In genomic region chr3:119469378-119470189, GRCh38 we compare ENCODE assay signal across 8 cellular contexts. TPM values are rescaled to one million over a fixed set of nuclear protein-coding genes. Genes with fewer than 3 reads are reported as not detected.
DNase-seq lines count a peak whose midpoint lies in the region; ATAC-seq, FAIRE-seq and TF ChIP-seq lines count a peak whose summit lies in the region.

No MANE protein-coding gene starts in this region.

- H3K36me3 ChIP-seq in SJSA1 = peaks cover 4% of the 10 kb centered on the region; the same call in 1 of the 2 replicates
- H3K36me3 ChIP-seq in endothelial cell of umbilical vein (ENCODE audit: control insufficient read depth in 2 of 2, extremely low read depth in 1 of 2, insufficient read depth in 2 of 2, low read length in 2 of 2) = no peaks in the 10 kb centered on the region

- H3K9me3 Mint-ChIP-seq in naive B cell = no peaks in the 10 kb centered on the region

- H3K4me3 ChIP-seq in SJSA1 (peak overlapping the region; percentile 72), endothelial cell of umbilical vein (replicated peaks in 1 of 3; ENCODE audit: insufficient read depth in 1 of 3, low read depth in 1 of 3, low read length in 3 of 3) (peak overlapping the region; percentile 78 to 86 (median 80))

- H3K4me1 Mint-ChIP-seq in naive B cell = peaks cover 28 to 40% (median 37%) of the 10 kb centered on the region in 3 donors

- BruUV-seq in endothelial cell of umbilical vein (replicated peaks; lab: Mats Ljungman, UMichigan) = no TSS peak

- H3K36me3 Mint-ChIP-seq in naive B cell = peaks cover 11 to 12% of the 10 kb centered on the region in 2 donors

- peak overlapping the region; percentile 93 for H3K4me2 ChIP-seq in endothelial cell of umbilical vein (ENCODE audit: insufficient read depth, low read length)

- no peak overlapping the region for H3K27ac ChIP-seq in SJSA1
- peak overlapping the region; percentile 19 for H3K27ac ChIP-seq in endothelial cell of umbilical vein (ENCODE audit: insufficient read depth, low read depth, low read length)

- H3K9ac ChIP-seq in endothelial cell of umbilical vein (replicated peaks; ENCODE audit: extremely low read depth, insufficient read depth, low read length) = peak overlapping the region; percentile 67

- TF ChIP-seq CTCF in endothelial cell of umbilical vein (IDR thresholded peaks at IDR 0.05; ENCODE audit: extremely low read depth in 1 of 2, insufficient read depth in 1 of 2, low read depth in 1 of 2, low read length in 2 of 2) (no peak), D721Med (IDR thresholded peaks at IDR 0.05; ENCODE audit: insufficient read depth, missing control alignments) (no peak)

- H2AFZ ChIP-seq in endothelial cell of umbilical vein (ENCODE audit: low read depth, low read length) = peak overlapping the region; percentile 99

- CTCF ChIA-PET in endothelial cell of umbilical vein (lab: Charles Lee) = interaction anchor here (1.7 kb wide), 2 partner anchors 29 to 211 kb away, joined by 5 to 16 read pairs; partner anchors contain the start of gene TIMMDC1

- intact Hi-C loops in endothelial cell of umbilical vein (cut with micrococcal nuclease) = loop anchor here (1.0 kb wide), 3 partner anchors 29 to 300 kb away; partner anchors contain the start of genes COX17 and TIMMDC1

- ATAC-seq in HG02938 (IDR thresholded peaks at IDR 0.05; ENCODE audit: unreplicated experiment) = peak; percentile 48
- peak; percentile 35 to 40 for ATAC-seq in naive B cell (ENCODE audit: low read depth in 2 of 2)
- no peak for ATAC-seq in HG03196 (IDR thresholded peaks at IDR 0.05; ENCODE audit: unreplicated experiment)

- peaks cover 11% of the 10 kb centered on the region for H3K4me1 ChIP-seq in SJSA1 (replicated peaks)
- H3K4me1 ChIP-seq in endothelial cell of umbilical vein (ENCODE audit: control insufficient read depth, extremely low read depth, insufficient read depth, low read length) = peaks cover 13% of the 10 kb centered on the region

- TF ChIP-seq POLR2A in endothelial cell of umbilical vein (IDR thresholded peaks at IDR 0.05; ENCODE audit: low read depth, low read length) = no peak

- DNase-seq in activated T-cell treated with anti-CD3 and anti-CD28 coated beads for 24 hours (ENCODE audit: low read depth) (peak; percentile 31), SJSA1 (ENCODE audit: low read depth in 1 of 2, low spot score in 2 of 2) (no peak), endothelial cell of umbilical vein (ENCODE audit: low read depth, low spot score) (peak; percentile 62), naive B cell (no peak), D721Med (ENCODE audit: insufficient read length, low spot score) (no peak)
- DNase-seq in activated T-cell treated with anti-CD3 and anti-CD28 coated beads, Interleukin-2, amount 50 U/mL, for 1 hour = no peak

- no peaks in the 10 kb centered on the region for H3K27me3 ChIP-seq in SJSA1 (replicated peaks)
- no peaks in the 10 kb centered on the region for H3K27me3 ChIP-seq in endothelial cell of umbilical vein (ENCODE audit: control insufficient read depth in 2 of 2, insufficient read depth in 2 of 2, low read length in 2 of 2)

- dilution Hi-C loops in endothelial cell of umbilical vein (cut with MboI; ENCODE audit: extremely low pct_ligation_motif_present, low sequenced_read_pairs) = no loop called here

- H3K79me2 ChIP-seq in endothelial cell of umbilical vein (ENCODE audit: control insufficient read depth, insufficient read depth, low read length) = peaks cover 4% of the 10 kb centered on the region

- POLR2A ChIA-PET in endothelial cell of umbilical vein (lab: Charles Lee) = interaction anchor here (0.9 kb wide), 1 partner anchor 29 kb away, joined by 3 read pairs; the partner anchor contains the start of gene TIMMDC1

- no peaks in the 10 kb centered on the region for H4K20me1 ChIP-seq in endothelial cell of umbilical vein (replicated peaks; ENCODE audit: control insufficient read depth, extremely low read depth, insufficient read depth, low read length)

- peak overlapping the region in 5 of 6 donors; percentile 75 to 96 (median 84) for H3K27ac Mint-ChIP-seq in naive B cell

- peak overlapping the region; percentile 84 to 97 (median 92) for H3K4me3 Mint-ChIP-seq in naive B cell

- H3K27me3 Mint-ChIP-seq in naive B cell = no peaks in the 10 kb centered on the region

- H3K9me1 ChIP-seq in endothelial cell of umbilical vein (replicated peaks; ENCODE audit: control insufficient read depth, extremely low read depth, insufficient read depth, low read length) = no peaks in the 10 kb centered on the region

- FAIRE-seq in endothelial cell of umbilical vein (lab: Jason Lieb, UNC) (peak; percentile 43), D721Med (lab: Jason Lieb, UNC) (no peak)

- H3K9me3 ChIP-seq in SJSA1 (replicated peaks) = no peaks in the 10 kb centered on the region
- no peaks in the 10 kb centered on the region for H3K9me3 ChIP-seq in endothelial cell of umbilical vein (replicated peaks; ENCODE audit: control insufficient read depth, insufficient read depth, low read length)

TF ChIP-seq in endothelial cell of umbilical vein, 7 proteins besides CTCF, POLR2A, EP300 and RAD21:
- TF ChIP-seq MAX (IDR thresholded peaks at IDR 0.05; ENCODE audit: insufficient read depth, insufficient read length) (no peak), MYC (IDR thresholded peaks at IDR 0.05; ENCODE audit: low read depth, low read length) (no peak), POLR2AphosphoS5 (IDR thresholded peaks at IDR 0.05; ENCODE audit: insufficient read depth, low read depth, low read length) (no peak), EZH2 (IDR thresholded peaks at IDR 0.05; ENCODE audit: borderline replicate concordance, low read depth, low read length, severe bottlenecking) (no peak), FOS (IDR thresholded peaks at IDR 0.05; ENCODE audit: borderline replicate concordance, insufficient read depth, low read length) (no peak), JUN (IDR thresholded peaks at IDR 0.05; ENCODE audit: borderline replicate concordance, insufficient read depth, insufficient read length, low read depth) (no peak), GATA2 (IDR thresholded peaks at IDR 0.05; ENCODE audit: insufficient read depth, insufficient read length, low read depth, low read length) (no peak)
TF ChIP-seq in endothelial cell of umbilical vein: peak in this region for 0.

RNA-seq across cellular contexts. Expression of gene POGLUT1, which starts 0.8 kb away (rescaled TPM):
- total RNA-seq in SJSA1 (2014; rRNA removed; shearing (Covaris generic)) = 11.6 and 15.1 TPM in 2 replicates
- 17.8 and 25.0 TPM in 2 replicates for total RNA-seq in endothelial cell of umbilical vein
- 7.5 and 9.5 TPM in 2 replicates for polyA plus RNA-seq in endothelial cell of umbilical vein
- polyA plus RNA-seq in endothelial cell of umbilical vein (2011; cell fraction: cytosol; rRNA removed) = 8.0 and 8.1 TPM in 2 replicates
- 18.5 and 25.8 TPM in 2 replicates for polyA plus RNA-seq in endothelial cell of umbilical vein (2011; cell fraction: nucleus; rRNA removed)
- polyA plus RNA-seq in endothelial cell of umbilical vein (2012) = 15.0 and 18.4 TPM in 2 replicates
- polyA minus RNA-seq in endothelial cell of umbilical vein = 25.2 and 27.3 TPM in 2 replicates
- polyA minus RNA-seq in endothelial cell of umbilical vein (2011; cell fraction: cytosol; rRNA and poly(A)+ RNA removed) = 15.8 TPM
- polyA minus RNA-seq in endothelial cell of umbilical vein (2011; cell fraction: nucleus; rRNA and poly(A)+ RNA removed) = 11.9 and 12.6 TPM in 2 replicates
- polyA plus RNA-seq in naive B cell (ENCODE audit: low read depth in 6 of 6) = 10 to 100 TPM; 12.4 to 29.1 (median 22.2) TPM

RNA-seq across cellular contexts. Expression of gene TMEM39A, which starts 6.2 kb away (rescaled TPM):
- total RNA-seq in SJSA1 (2014; rRNA removed; shearing (Covaris generic)) = 48.4 and 74.1 TPM in 2 replicates
- 53.0 and 56.0 TPM in 2 replicates for total RNA-seq in endothelial cell of umbilical vein
- polyA plus RNA-seq in endothelial cell of umbilical vein (43.6 and 44.6 TPM in 2 replicates), naive B cell (ENCODE audit: low read depth in 6 of 6) (10 to 100 TPM in 4 of 6 donors, 1 to 10 TPM in 2; 3.5 to 16.1 (median 10.7) TPM)
- polyA plus RNA-seq in endothelial cell of umbilical vein (2011; cell fraction: cytosol; rRNA removed) = 17.0 and 18.4 TPM in 2 replicates
- polyA plus RNA-seq in endothelial cell of umbilical vein (2011; cell fraction: nucleus; rRNA removed) = 67.3 and 74.7 TPM in 2 replicates
- 25.6 and 31.1 TPM in 2 replicates for polyA plus RNA-seq in endothelial cell of umbilical vein (2012)
- polyA minus RNA-seq in endothelial cell of umbilical vein = 111 and 117 TPM in 2 replicates
- polyA minus RNA-seq in endothelial cell of umbilical vein (2011; cell fraction: cytosol; rRNA and poly(A)+ RNA removed) = 11.0 TPM
- 82.1 and 128 TPM in 2 replicates for polyA minus RNA-seq in endothelial cell of umbilical vein (2011; cell fraction: nucleus; rRNA and poly(A)+ RNA removed)

RNA-seq across cellular contexts. Expression of gene TIMMDC1, which starts 28.8 kb away (rescaled TPM):
- total RNA-seq in SJSA1 (2014; rRNA removed; shearing (Covaris generic)) = 48.3 and 99.5 TPM in 2 replicates
- 76.2 and 80.8 TPM in 2 replicates for total RNA-seq in endothelial cell of umbilical vein
- polyA plus RNA-seq in endothelial cell of umbilical vein (49.2 and 61.4 TPM in 2 replicates), naive B cell (ENCODE audit: low read depth in 6 of 6) (10 to 100 TPM; 57.3 to 77.6 (median 64.2) TPM)
- 64.3 and 65.6 TPM in 2 replicates for polyA plus RNA-seq in endothelial cell of umbilical vein (2011; cell fraction: cytosol; rRNA removed)
- 46.0 and 49.5 TPM in 2 replicates for polyA plus RNA-seq in endothelial cell of umbilical vein (2011; cell fraction: nucleus; rRNA removed)
- 58.5 and 60.9 TPM in 2 replicates for polyA plus RNA-seq in endothelial cell of umbilical vein (2012)
- 31.6 and 32.9 TPM in 2 replicates for polyA minus RNA-seq in endothelial cell of umbilical vein
- 23.1 TPM for polyA minus RNA-seq in endothelial cell of umbilical vein (2011; cell fraction: cytosol; rRNA and poly(A)+ RNA removed)
- 14.4 and 18.8 TPM in 2 replicates for polyA minus RNA-seq in endothelial cell of umbilical vein (2011; cell fraction: nucleus; rRNA and poly(A)+ RNA removed)

Comparison
In these comparisons a context has a peak if more than half of its experiments do, and no peak if none do; other contexts are left out.
1. DNase-seq: peak in activated T-cell treated with anti-CD3 and anti-CD28 coated beads for 24 hours (single experiment) and endothelial cell of umbilical vein (single experiment); none in activated T-cell treated with anti-CD3 and anti-CD28 coated beads, Interleukin-2, amount 50 U/mL, for 1 hour (single experiment), SJSA1 (0 of 2), naive B cell (single experiment) and D721Med (single experiment).